Comparison of ENCODE assay signal across 8 cellular contexts in the genomic region with DNA sequence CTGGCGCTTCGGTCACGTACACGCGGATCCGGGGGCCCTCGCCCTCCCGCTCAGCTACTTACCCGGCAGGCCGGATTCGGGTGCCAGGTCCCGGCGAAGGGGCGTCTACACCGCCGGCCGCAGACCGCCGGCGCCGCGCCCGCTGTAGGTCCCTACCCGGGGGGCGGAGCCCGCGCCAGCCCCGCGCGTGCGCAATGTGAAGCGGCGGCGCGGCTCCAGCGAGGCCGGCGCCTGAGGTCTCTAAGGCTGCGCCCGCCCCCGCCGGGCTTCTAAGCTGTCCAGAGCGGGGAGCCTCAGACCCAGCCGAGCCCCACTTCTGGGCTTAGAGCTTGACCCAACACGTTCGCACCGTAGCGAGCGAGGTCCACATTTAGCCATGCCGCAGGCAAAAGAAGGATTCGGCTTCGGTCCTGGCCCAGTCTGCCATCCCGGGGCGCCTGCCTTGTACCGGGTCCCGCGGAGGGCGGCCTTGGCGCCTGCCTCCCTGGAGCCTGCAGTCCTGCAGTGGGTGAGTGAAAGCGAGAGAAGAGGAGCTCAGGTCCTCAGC. TPM values are rescaled to one million over a fixed set of nuclear protein-coding genes. Genes with fewer than 3 reads are reported as not detected.
DNase-seq lines count a peak whose midpoint lies in the region; ATAC-seq and TF ChIP-seq lines count a peak whose summit lies in the region.

A gene with protein sequence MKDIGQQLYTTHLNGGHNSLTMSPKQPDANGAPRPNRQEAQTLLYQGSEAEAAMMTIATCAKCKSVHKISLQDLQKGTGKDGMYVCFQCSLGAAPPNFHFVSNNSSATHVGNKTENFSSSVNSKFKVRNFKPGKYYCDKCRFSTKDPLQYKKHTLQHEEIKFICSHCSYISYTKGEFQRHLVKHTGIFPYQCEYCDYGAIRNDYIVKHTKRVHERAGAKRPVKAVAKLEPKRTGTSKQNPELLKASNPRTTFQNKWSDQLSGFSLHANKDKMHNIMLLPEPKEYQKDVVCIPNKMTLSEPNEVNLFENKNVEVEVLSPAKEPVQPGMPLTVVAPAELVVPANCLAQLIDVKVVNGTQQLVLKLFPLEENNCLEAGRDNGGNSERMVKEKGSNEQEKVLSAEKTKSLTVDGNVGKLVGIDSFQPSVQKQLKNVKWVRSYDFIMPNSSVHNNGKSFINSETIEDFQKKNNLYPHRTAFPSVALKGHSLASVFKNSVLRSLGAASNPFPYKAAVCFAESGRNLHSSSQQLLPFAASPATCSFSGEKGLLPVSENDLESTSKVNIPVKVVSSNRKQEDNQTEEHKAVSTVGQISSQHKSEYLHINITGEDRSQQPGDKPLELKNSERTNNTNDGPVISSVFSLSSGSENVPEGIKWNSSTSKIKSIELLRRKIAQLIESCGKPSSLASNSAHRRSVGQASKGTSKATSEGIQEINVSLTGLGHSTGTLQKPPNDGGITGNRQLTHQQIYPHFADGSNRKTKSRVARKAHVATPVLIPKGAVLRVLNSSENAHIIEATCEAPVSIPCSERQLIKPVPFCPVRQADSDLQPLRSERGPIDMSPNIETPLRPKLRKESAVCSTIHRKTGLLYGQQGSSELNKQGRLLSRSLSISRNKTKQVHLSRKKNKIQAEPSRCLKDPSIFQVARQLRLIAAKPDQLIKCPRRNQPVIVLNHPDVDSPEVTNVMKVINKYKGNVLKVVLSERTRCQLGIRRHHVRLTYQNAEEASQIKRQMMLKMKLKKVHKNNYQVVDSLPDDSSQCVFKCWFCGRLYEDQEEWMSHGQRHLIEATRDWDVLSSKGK (minus strand): TSS at position 172 of the 547 bp plus-strand sequence. CDS start 11,098 bp downstream, outside the sequence.

- H3K4me2 ChIP-seq in GM23338 = peak within 1 kb of the TSS; percentile 91

- H3K4me1 ChIP-seq in GM23338 (ENCODE audit: insufficient read depth) = peaks cover 30% of the 10 kb centered on the region

- H3K4me3 ChIP-seq in GM08714 (ENCODE audit: low read length) (peak within 1 kb of the TSS; percentile 83), GM23338 (peak within 1 kb of the TSS; percentile 73), MG63 (peak within 1 kb of the TSS; percentile 66)

- no peak within 1 kb of the TSS for H3K27ac ChIP-seq in GM23338 (ENCODE audit: low read depth)

- H3K36me3 ChIP-seq in GM23338 (ENCODE audit: insufficient read depth) (no peaks in the 10 kb centered on the region), MG63 (peaks cover 18% of the 10 kb centered on the region)

- ATAC-seq in GM23338 = peak; percentile 58

- peaks cover 29% of the 10 kb centered on the region for H4K20me1 ChIP-seq in GM23338 (replicated peaks; ENCODE audit: insufficient read depth)

- H3K9me3 ChIP-seq in MG63 = no peaks in the 10 kb centered on the region

- H3K27me3 ChIP-seq in GM23338 (ENCODE audit: insufficient read depth) (peaks cover 80% of the 10 kb centered on the region), MG63 (no peaks in the 10 kb centered on the region)

- H3K27ac Mint-ChIP-seq in GM23338 = no peak within 1 kb of the TSS

- H3K79me2 ChIP-seq in GM23338 (replicated peaks; ENCODE audit: insufficient read depth) = no peaks in the 10 kb centered on the region

- peak; percentile 87 for DNase-seq in GM23338 (ENCODE audit: low spot score)
- peak; percentile 72 for DNase-seq in MG63
- peak; percentile 87 for DNase-seq in activated CD4-positive, CD25-positive, alpha-beta regulatory T cell treated with anti-CD3 and anti-CD28 coated beads, Interleukin-2, amount 50 U/mL, for 72 hours
- peak; percentile 77 for DNase-seq in cerebellum (ENCODE audit: low spot score)
- peak; percentile 5 for DNase-seq in kidney glomerular epithelial cell (lab: John Stamatoyannopoulos, UW)
- DNase-seq in stimulated activated CD4-positive, alpha-beta T cell treated with anti-CD3 and anti-CD28 coated beads, Interleukin-1b, Interleukin-23, amount 100 ng/mL, for 24 hours (ENCODE audit: low read depth in 4 of 4, low spot score in 1 of 4) = peak in 3 of 4 experiments; percentile 44 to 71 (median 66)
- DNase-seq in HuH-7.5 (ENCODE audit: low spot score) = no peak

- H3K36me3 Mint-ChIP-seq in GM23338 (ENCODE audit: low read depth) = peaks cover 13% of the 10 kb centered on the region

- H3K4me3 Mint-ChIP-seq in GM23338 = peak within 1 kb of the TSS; percentile 83

- no peaks in the 10 kb centered on the region for H3K9me2 ChIP-seq in GM23338 (ENCODE audit: insufficient read depth)

- H3K4me1 Mint-ChIP-seq in GM23338 = peaks cover 36% of the 10 kb centered on the region

- H2AFZ ChIP-seq in GM23338 = peak within 1 kb of the TSS; percentile 95

- TF ChIP-seq CTCF in GM23338 (conservative IDR thresholded peaks at IDR 0.05; ENCODE audit: low read depth in 2 of 2) = no peak

- no peaks in the 10 kb centered on the region for H3F3A ChIP-seq in GM23338 (replicated peaks; ENCODE audit: low read depth)

- H3K27me3 Mint-ChIP-seq in GM23338 (ENCODE audit: insufficient read depth, low read depth, poor library complexity) = peaks cover 68% of the 10 kb centered on the region

- H3K9me3 Mint-ChIP-seq in GM23338 = no peaks in the 10 kb centered on the region; the same call in 2 of the 3 replicates

TF ChIP-seq in GM23338, 12 proteins besides CTCF, POLR2A, EP300 and RAD21:
- no peak for TF ChIP-seq ZNF331 (CRISPR knock-in tag; IDR thresholded peaks at IDR 0.05; ENCODE audit: low read depth)
- TF ChIP-seq EZH2 (IDR thresholded peaks at IDR 0.05; ENCODE audit: low read depth, unreplicated experiment) = peak; percentile 47
- peak; percentile 48; the same call in 1 of the 2 replicates for TF ChIP-seq POLR2AphosphoS5 (IDR thresholded peaks at IDR 0.05; ENCODE audit: low read depth)
TF ChIP-seq in GM23338: peak in this region for 2.

RNA-seq across cellular contexts. Expression of the gene that starts here (rescaled TPM):
- total RNA-seq in GM23338 (2014; rRNA removed; shearing (Covaris generic)) = 9.5 and 10.8 TPM in 2 replicates
- polyA plus RNA-seq in GM23338 (2016; fragmentation: Nextera tagmentation; extraction: Ambion mirVana) = 2.9 and 3.1 TPM in 2 replicates
- 10.9 and 11.8 TPM in 2 replicates for total RNA-seq in MG63 (2014; rRNA removed; shearing (Covaris generic); ENCODE audit: low replicate concordance)
- total RNA-seq in cerebellum = 70.1 TPM
